13 cellular contexts compared by ENCODE assay signal in the genomic region with DNA sequence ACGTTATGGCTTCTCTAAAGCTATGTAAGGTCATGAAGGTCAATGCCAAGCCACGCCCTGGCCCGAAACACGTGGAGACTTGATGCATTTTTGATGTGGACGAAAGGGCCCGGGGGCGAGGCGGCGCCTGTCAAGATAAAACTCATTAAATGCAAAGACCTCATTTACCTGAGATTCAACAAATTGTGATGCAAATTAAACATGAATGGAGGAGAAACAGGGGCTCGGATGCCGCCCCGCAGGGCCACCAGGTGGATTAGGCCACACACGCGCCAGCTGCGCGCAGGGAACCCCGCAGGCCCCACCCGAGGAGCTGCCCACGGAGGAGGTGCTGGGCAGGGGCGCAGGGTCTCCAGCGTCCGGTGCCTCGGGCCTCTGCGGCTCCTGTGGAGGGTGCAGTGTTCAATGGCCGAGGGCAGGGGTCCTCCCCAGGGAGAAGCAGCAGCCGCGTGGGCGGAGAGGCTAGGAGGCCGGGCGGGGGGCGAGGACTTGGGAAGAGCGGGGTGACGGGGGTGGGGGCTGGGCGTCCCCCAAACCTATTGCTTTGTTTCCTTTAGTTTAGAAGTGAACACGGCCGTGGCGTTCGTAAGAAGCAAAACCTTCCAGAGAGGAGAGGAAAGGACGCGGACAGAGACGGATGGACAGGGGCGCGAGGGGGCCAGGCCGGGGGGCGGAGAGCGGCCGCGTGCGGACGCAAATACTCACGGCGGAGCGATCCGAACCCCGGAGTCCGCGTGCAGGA. TPM values are rescaled to one million over a fixed set of nuclear protein-coding genes. Genes with fewer than 3 reads are reported as not detected.
DNase-seq lines count a peak whose midpoint lies in the region; ATAC-seq and TF ChIP-seq lines count a peak whose summit lies in the region.
"Had no signal": no experiment of that assay in that cellular context is flagged by ENCODE, and none has a peak within 500 bp of the region (broad histone marks: within the 10 kb centered on the region; RNA-seq: fewer than 3 reads in every experiment).

No MANE protein-coding gene starts in this region.

- H3K36me3 ChIP-seq in mesodermal cell (ENCODE audit: control insufficient read depth, insufficient read depth, low read length) (peaks cover 2% of the 10 kb centered on the region), thymus (ENCODE audit: control insufficient read depth, insufficient read depth) (no peaks in the 10 kb centered on the region), PC-3 (ENCODE audit: low read depth, low read length) (no peaks in the 10 kb centered on the region; the same call in 1 of the 2 replicates)
- H3K36me3 ChIP-seq: neutrophil had no signal

- H3K27ac Mint-ChIP-seq in T-helper 1 cell treated with Interleukin-12 subunit alpha and Interleukin-12 subunit beta and Interleukin-4 antibody, amounts not matched to agents 30 μg/mL and 1 μg/mL, for 36 hours, result no peak overlapping the region
- no peak overlapping the region for H3K27ac Mint-ChIP-seq in effector memory CD8-positive, alpha-beta T cell
- H3K27ac Mint-ChIP-seq in CD14-positive monocyte, result peak overlapping the region in 1 of 7 donors; percentile 61

- H3K4me1 ChIP-seq in mesodermal cell (ENCODE audit: control insufficient read depth, insufficient read depth, low read length, poor library complexity, severe bottlenecking) (peaks cover 5% of the 10 kb centered on the region), thymus (ENCODE audit: control insufficient read depth, insufficient read depth, low read length) (peaks cover 6% of the 10 kb centered on the region), PC-3 (ENCODE audit: insufficient read depth, low read length) (peaks cover 13% of the 10 kb centered on the region)

- peaks cover 11% of the 10 kb centered on the region for H3K79me2 ChIP-seq in PC-3 (ENCODE audit: low read length)

- H3K36me3 Mint-ChIP-seq in T-helper 1 cell treated with Interleukin-12 subunit alpha and Interleukin-12 subunit beta and Interleukin-4 antibody, amounts not matched to agents 30 μg/mL and 1 μg/mL, for 36 hours (ENCODE audit: low read depth), result peaks cover 6% of the 10 kb centered on the region
- peaks cover 26% of the 10 kb centered on the region for H3K36me3 Mint-ChIP-seq in effector memory CD8-positive, alpha-beta T cell (ENCODE audit: insufficient read depth)
- peaks cover under 1 to 6% of the 10 kb centered on the region in 2 donors for H3K36me3 Mint-ChIP-seq in CD14-positive monocyte

- no TSS peak for BruUV-seq in PC-3 (replicated peaks; lab: Mats Ljungman, UMichigan)

- TF ChIP-seq CTCF in CD14-positive monocyte (IDR thresholded peaks at IDR 0.05), result no peak
- TF ChIP-seq CTCF in PC-3 (conservative IDR thresholded peaks at IDR 0.05; ENCODE audit: low read depth, low read length), result no peak

- ATAC-seq in effector memory CD8-positive, alpha-beta T cell (replicated peaks), result no peak
- no peak for ATAC-seq in PC-3
- ATAC-seq: HCT116 had no signal

- H3K27ac ChIP-seq in mesodermal cell (ENCODE audit: low read depth, low read length, severe bottlenecking) (no peak overlapping the region), thymus (ENCODE audit: low read depth) (no peak overlapping the region), PC-3 (ENCODE audit: low read length) (no peak overlapping the region)
- H3K27ac ChIP-seq: neutrophil had no signal

- POLR2A ChIA-PET in PC-3 (lab: Charles Lee; ENCODE audit: unreplicated experiment), result no interaction called here

- H3K4me3 ChIP-seq in mesodermal cell (ENCODE audit: extremely low read depth, insufficient read depth, low read length, poor library complexity, severe bottlenecking) (peak overlapping the region; percentile 11), thymus (ENCODE audit: low read length) (peak overlapping the region; percentile 27), PC-3 (ENCODE audit: low read length) (no peak overlapping the region)

- intact Hi-C loops in CD14-positive monocyte (cut with micrococcal nuclease), result loop anchor here in 1 of 2 donors (10.0 kb wide), 2 partner anchors 189 to 1099 kb away; a partner anchor contains a TSS
- intact Hi-C loops in PC-3 (cut with micrococcal nuclease), result no loop called here

- WGBS in mesodermal cell (ENCODE audit: insufficient coverage in 2 of 2), 2 experiments, result 6 to 15% methylated on average over 30 to 48 of the region's 57 CpGs
- 10% methylated on average over 57 of the region's 57 CpGs for WGBS in thymus

- DNase-seq in T-helper 1 cell (no peak), CD14-positive monocyte (ENCODE audit: low spot score) (no peak), PC-3 (no peak)
- no peak for DNase-seq in effector memory CD8-positive, alpha-beta T cell
- DNase-seq in stimulated activated CD4-positive, alpha-beta T cell treated with anti-CD3 and anti-CD28 coated beads, Interleukin-2, amount 100 ng/mL, for 48 hours, result no peak
- DNase-seq: 8988T; activated CD4-positive, alpha-beta T cell treated with anti-CD3 and anti-CD28 coated beads for 4 hours; NCI-H2081 had no signal

- no peaks in the 10 kb centered on the region for H3K9me3 Mint-ChIP-seq in T-helper 1 cell treated with Interleukin-12 subunit alpha and Interleukin-12 subunit beta and Interleukin-4 antibody, amounts not matched to agents 30 μg/mL and 1 μg/mL, for 36 hours
- no peaks in the 10 kb centered on the region for H3K9me3 Mint-ChIP-seq in effector memory CD8-positive, alpha-beta T cell
- H3K9me3 Mint-ChIP-seq in CD14-positive monocyte, result peaks cover 0 to 15% (median 7%) of the 10 kb centered on the region in 7 donors

- 0 out of 2 replicates have a peak, but pooled peaks cover 4% of the 10 kb centered on the region for H4K20me1 ChIP-seq in PC-3 (ENCODE audit: low read length)

- H3K9me2 ChIP-seq in PC-3 (replicated peaks; ENCODE audit: low read length), result no peaks in the 10 kb centered on the region

- no peaks in the 10 kb centered on the region for H3K9me3 ChIP-seq in mesodermal cell (ENCODE audit: control insufficient read depth, low read length)
- H3K9me3 ChIP-seq in thymus (ENCODE audit: control insufficient read depth), result no peaks in the 10 kb centered on the region
- H3K9me3 ChIP-seq in PC-3 (ENCODE audit: low read length), result no peaks in the 10 kb centered on the region
- H3K9me3 ChIP-seq: neutrophil had no signal

- H2AFZ ChIP-seq in PC-3 (ENCODE audit: low read length), result no peak overlapping the region

- H3K27me3 ChIP-seq in thymus (ENCODE audit: control insufficient read depth, insufficient read depth) (peaks cover 42% of the 10 kb centered on the region), PC-3 (ENCODE audit: low read length) (no peaks in the 10 kb centered on the region)

- no peak overlapping the region for H3K9ac ChIP-seq in PC-3 (ENCODE audit: low read length)

- CTCF ChIA-PET in PC-3 (lab: Charles Lee), result no interaction called here

- peak overlapping the region; percentile 64 for H3K4me3 Mint-ChIP-seq in T-helper 1 cell treated with Interleukin-12 subunit alpha and Interleukin-12 subunit beta and Interleukin-4 antibody, amounts not matched to agents 30 μg/mL and 1 μg/mL, for 36 hours
- peak overlapping the region; percentile 35 to 55 for H3K4me3 Mint-ChIP-seq in effector memory CD8-positive, alpha-beta T cell
- peak overlapping the region in 1 of 2 donors; percentile 81 for H3K4me3 Mint-ChIP-seq in CD14-positive monocyte

- H3F3A ChIP-seq in PC-3 (ENCODE audit: low read length, unreplicated experiment), result no peaks in the 10 kb centered on the region

- peaks cover 33% of the 10 kb centered on the region for H3K27me3 Mint-ChIP-seq in T-helper 1 cell treated with Interleukin-12 subunit alpha and Interleukin-12 subunit beta and Interleukin-4 antibody, amounts not matched to agents 30 μg/mL and 1 μg/mL, for 36 hours (ENCODE audit: low read depth)
- H3K27me3 Mint-ChIP-seq in effector memory CD8-positive, alpha-beta T cell, result peaks cover 23 to 28% of the 10 kb centered on the region in 2 donors
- peaks cover 37 to 62% (median 47%) of the 10 kb centered on the region in 3 donors for H3K27me3 Mint-ChIP-seq in CD14-positive monocyte (ENCODE audit: low read depth in 3 of 3)

- H3K4me1 Mint-ChIP-seq in T-helper 1 cell treated with Interleukin-12 subunit alpha and Interleukin-12 subunit beta and Interleukin-4 antibody, amounts not matched to agents 30 μg/mL and 1 μg/mL, for 36 hours (ENCODE audit: low read depth), result peaks cover 23% of the 10 kb centered on the region
- peaks cover 14 to 16% of the 10 kb centered on the region in 2 donors for H3K4me1 Mint-ChIP-seq in effector memory CD8-positive, alpha-beta T cell (ENCODE audit: low read depth in 2 of 2)
- peaks cover 29% of the 10 kb centered on the region for H3K4me1 Mint-ChIP-seq in CD14-positive monocyte

- H3K4me2 ChIP-seq in PC-3 (ENCODE audit: low read length), result no peak overlapping the region

RNA-seq across cellular contexts. Expression of a gene that starts 40.4 kb away (rescaled TPM):
- 0.22 TPM for polyA plus RNA-seq in mesodermal cell (2013, experiment 1 of 2)
- polyA plus RNA-seq in mesodermal cell (2013, experiment 2 of 2), result 0.20 TPM
- polyA plus RNA-seq in thymus, result 7.9 TPM
- not detected for polyA plus RNA-seq in CD14-positive monocyte
- total RNA-seq in PC-3 (2014; rRNA removed), result 0.87 and 2.6 TPM in 2 replicates
